1 cellular context compared by ENCODE assay signal in genomic region chr15:27019687-27020086, GRCh38.
TF ChIP-seq lines count a peak whose summit lies in the region.

No MANE protein-coding gene starts in this region.

TF ChIP-seq in HepG2, 621 proteins besides CTCF, POLR2A, EP300 and RAD21:
- no peak for TF ChIP-seq PRDM4 (CRISPR knock-in tag; IDR thresholded peaks at IDR 0.05; ENCODE audit: borderline replicate concordance)
- TF ChIP-seq ZNF318 (CRISPR knock-in tag; IDR thresholded peaks at IDR 0.05): no peak
- TF ChIP-seq ATF7 (IDR thresholded peaks at IDR 0.05): peak; percentile 93
- no peak for TF ChIP-seq ATF7 (CRISPR knock-in tag; IDR thresholded peaks at IDR 0.05)
